Comparison of ENCODE assay signal across 1 cellular context in genomic region chr2:28906376-28906775, GRCh38.
TF ChIP-seq lines count a peak whose summit lies in the region.

No MANE protein-coding gene starts in this region.

TF ChIP-seq in HCT116, 20 proteins besides CTCF, POLR2A, EP300 and RAD21:
- TF ChIP-seq EGR1 (IDR thresholded peaks at IDR 0.05; ENCODE audit: low read depth), result no peak
- TF ChIP-seq CBX3 (IDR thresholded peaks at IDR 0.05; ENCODE audit: low read depth), result no peak
- no peak for TF ChIP-seq CEBPB (IDR thresholded peaks at IDR 0.05; ENCODE audit: low read depth)
- TF ChIP-seq ATF3 (IDR thresholded peaks at IDR 0.05), result no peak
- no peak for TF ChIP-seq SRF (IDR thresholded peaks at IDR 0.05; ENCODE audit: low read depth)
- TF ChIP-seq TCF7L2 (IDR thresholded peaks at IDR 0.05; ENCODE audit: borderline replicate concordance, extremely low read depth, insufficient read depth, insufficient read length), result no peak
- no peak for TF ChIP-seq ZBTB33 (IDR thresholded peaks at IDR 0.05; ENCODE audit: extremely low read depth, insufficient replicate concordance, low read length)
- no peak for TF ChIP-seq ZNF274 (IDR thresholded peaks at IDR 0.05; ENCODE audit: low read depth, low read length)
- no peak for TF ChIP-seq YY1 (IDR thresholded peaks at IDR 0.05; ENCODE audit: extremely low read depth, insufficient replicate concordance, low read depth, low read length)
- no peak for TF ChIP-seq POLR2AphosphoS5 (IDR thresholded peaks at IDR 0.05; ENCODE audit: low read depth, low read length)
- TF ChIP-seq ZFX (IDR thresholded peaks at IDR 0.05), result no peak
- no peak for TF ChIP-seq MAX (IDR thresholded peaks at IDR 0.05)
- TF ChIP-seq FOSL1 (IDR thresholded peaks at IDR 0.05; ENCODE audit: low read depth), result no peak
- no peak for TF ChIP-seq EZH2phosphoT487 (IDR thresholded peaks at IDR 0.05; ENCODE audit: borderline replicate concordance)
TF ChIP-seq in HCT116: peak in this region for 0.
